In genomic region chr14:68513137-68513536, GRCh38 we compare ENCODE assay signal across 12 cellular contexts.
DNase-seq lines count a peak whose midpoint lies in the region; ATAC-seq and TF ChIP-seq lines count a peak whose summit lies in the region.
"Had no signal": no experiment of that assay in that cellular context is flagged by ENCODE, and none has a peak within 500 bp of the region (broad histone marks: within the 10 kb centered on the region; RNA-seq: fewer than 3 reads in every experiment).

No MANE protein-coding gene starts in this region.

- no peak overlapping the region for H2BK120ac ChIP-seq in neuronal stem cell (ENCODE audit: low read depth, low read length)

- no peaks in the 10 kb centered on the region for H4K20me1 ChIP-seq in DOHH2 (ENCODE audit: control insufficient read depth, insufficient read depth, low read depth, low read length)

- H2BK15ac ChIP-seq in neuronal stem cell (ENCODE audit: low read length) = no peak overlapping the region

- H3K4me3 Mint-ChIP-seq in MCF 10A (ENCODE audit: unreplicated experiment) (no peak overlapping the region), Caco-2 (ENCODE audit: unreplicated experiment) (no peak overlapping the region), chondrocyte (ENCODE audit: unreplicated experiment) (no peak overlapping the region)
- no peak overlapping the region for H3K4me3 Mint-ChIP-seq in activated naive CD4-positive, alpha-beta T cell treated with anti-CD3 and anti-CD28 coated beads, Interleukin-2, amount 10 ng/mL, durations not matched to agents 7 days and 5 days

- H3K9ac ChIP-seq in neuronal stem cell (ENCODE audit: low read depth, low read length, poor library complexity) = no peak overlapping the region

- no peak overlapping the region for H3K27ac Mint-ChIP-seq in MCF 10A (ENCODE audit: low read depth, unreplicated experiment)
- no peak overlapping the region for H3K27ac Mint-ChIP-seq in Caco-2 (ENCODE audit: unreplicated experiment)
- H3K27ac Mint-ChIP-seq in chondrocyte (ENCODE audit: unreplicated experiment) = no peak overlapping the region
- H3K27ac Mint-ChIP-seq in activated naive CD4-positive, alpha-beta T cell treated with anti-CD3 and anti-CD28 coated beads, Interleukin-2, amount 10 ng/mL, durations not matched to agents 7 days and 5 days = no peak overlapping the region

- no CpG with 5 or more reads among the region's 2 CpGs for WGBS in neuronal stem cell (ENCODE audit: extremely low coverage in 2 of 2, insufficient read length in 2 of 2, insufficient replicate concordance in 1 of 2), 2 donors

- peaks cover 17% of the 10 kb centered on the region for H3K4me1 Mint-ChIP-seq in MCF 10A (ENCODE audit: insufficient read depth, unreplicated experiment)
- H3K4me1 Mint-ChIP-seq in Caco-2 (ENCODE audit: low read depth, unreplicated experiment) = peaks cover 7% of the 10 kb centered on the region
- H3K4me1 Mint-ChIP-seq in chondrocyte (ENCODE audit: low read depth) = peaks cover 25% of the 10 kb centered on the region
- H3K4me1 Mint-ChIP-seq in activated naive CD4-positive, alpha-beta T cell treated with anti-CD3 and anti-CD28 coated beads, Interleukin-2, amount 10 ng/mL, durations not matched to agents 7 days and 5 days = peaks cover 19% of the 10 kb centered on the region

- no peaks in the 10 kb centered on the region for H3K27me3 Mint-ChIP-seq in MCF 10A (ENCODE audit: insufficient read depth, unreplicated experiment)
- no peaks in the 10 kb centered on the region for H3K27me3 Mint-ChIP-seq in Caco-2 (ENCODE audit: insufficient read depth, unreplicated experiment)
- no peaks in the 10 kb centered on the region for H3K27me3 Mint-ChIP-seq in chondrocyte (ENCODE audit: low read depth)
- H3K27me3 Mint-ChIP-seq in activated naive CD4-positive, alpha-beta T cell treated with anti-CD3 and anti-CD28 coated beads, Interleukin-2, amount 10 ng/mL, durations not matched to agents 7 days and 5 days = peaks cover 5% of the 10 kb centered on the region

- no peak overlapping the region for H3K23ac ChIP-seq in neuronal stem cell (ENCODE audit: low read depth, low read length, poor library complexity)

- BruUV-seq in MCF 10A (replicated peaks; lab: Mats Ljungman, UMichigan) = no TSS peak
- no TSS peak for BruUV-seq in Caco-2 (replicated peaks; lab: Mats Ljungman, UMichigan)

- H3K4me2 ChIP-seq in DOHH2 (ENCODE audit: low read length) = peak overlapping the region; percentile 54
- H3K4me2 ChIP-seq in neuronal stem cell (ENCODE audit: insufficient read depth, low read length, poor library complexity, severe bottlenecking) = no peak overlapping the region

- DNase-seq in MCF 10A (ENCODE audit: unreplicated experiment) = peak; percentile 27
- DNase-seq in neuronal stem cell (ENCODE audit: low spot score) = no peak
- no peak for DNase-seq in Caco-2
- DNase-seq in chondrocyte (ENCODE audit: low spot score) = no peak
- DNase-seq in SHP77 treated with DMSO at 0.1 percent for 48 hours (lab: John Stamatoyannopoulos, UW) = no peak
- DNase-seq in activated naive CD4-positive, alpha-beta T cell treated with anti-CD3 and anti-CD28 coated beads, Interleukin-2, amount 10 ng/mL, durations not matched to agents 7 days and 5 days = no peak
- DNase-seq: activated CD4-positive, alpha-beta T cell treated with anti-CD3 and anti-CD28 coated beads for 4 hours; activated naive CD4-positive, alpha-beta T cell treated with Interleukin-2 at 50 U/mL for 16 hours; KBM-7 had no signal

- H4K91ac ChIP-seq in neuronal stem cell (ENCODE audit: low read depth, low read length, poor library complexity) = no peak overlapping the region

- H3K9me2 ChIP-seq in DOHH2 (replicated peaks; ENCODE audit: control insufficient read depth, low read length) = no peaks in the 10 kb centered on the region

- no peak overlapping the region for H3K14ac ChIP-seq in neuronal stem cell (ENCODE audit: low read length)

- H3K27me3 ChIP-seq in DOHH2 (ENCODE audit: control insufficient read depth, low read length) (no peaks in the 10 kb centered on the region), neuronal stem cell (ENCODE audit: control insufficient read depth in 3 of 3, insufficient read depth in 3 of 3, low read depth in 1 of 3, low read length in 3 of 3) (no peaks in the 10 kb centered on the region), Caco-2 (replicated peaks; ENCODE audit: control insufficient read depth, insufficient read depth, low read length) (no peaks in the 10 kb centered on the region)

- no peak overlapping the region for H2AFZ ChIP-seq in neuronal stem cell (ENCODE audit: low read length)

- POLR2A ChIA-PET in MCF 10A (lab: Yijun Ruan, JAX) (interaction anchor here (1.1 to 1.3 kb wide), 2 partner anchors 34 to 280 kb away, joined by 5 to 8 read pairs; partner anchors contain the start of gene ZFP36L1), Caco-2 (lab: Charles Lee) (no interaction called here)

- peaks cover 33% of the 10 kb centered on the region for H3K4me1 ChIP-seq in DOHH2 (ENCODE audit: control insufficient read depth, low read length)
- peaks cover 7 to 17% of the 10 kb centered on the region in 2 donors for H3K4me1 ChIP-seq in neuronal stem cell (ENCODE audit: control insufficient read depth in 2 of 2, insufficient read depth in 1 of 2, low read depth in 1 of 2, low read length in 2 of 2)
- peaks cover 11% of the 10 kb centered on the region; the same call in 1 of the 2 replicates for H3K4me1 ChIP-seq in Caco-2

- H2AK5ac ChIP-seq in neuronal stem cell (ENCODE audit: low read depth, low read length) = peak overlapping the region; percentile 60

- ATAC-seq in HG03066 (IDR thresholded peaks at IDR 0.05; ENCODE audit: low read depth, unreplicated experiment) = peak; percentile 45

- H3K27ac ChIP-seq in DOHH2 (ENCODE audit: low read depth, low read length) (peak overlapping the region; percentile 62), neuronal stem cell (replicated peaks; ENCODE audit: low read length) (no peak overlapping the region)
- H3K27ac ChIP-seq: prostate gland had no signal

- H3K4me3 ChIP-seq in DOHH2 (ENCODE audit: low read length) (peak overlapping the region; percentile 37; the same call in 1 of the 2 replicates), neuronal stem cell (ENCODE audit: low read length in 2 of 2) (no peak overlapping the region), Caco-2 (ENCODE audit: low read depth, low read length) (no peak overlapping the region)
- H3K4me3 ChIP-seq: prostate gland had no signal

- no peak overlapping the region for H2BK12ac ChIP-seq in neuronal stem cell (ENCODE audit: low read length)

- H3K9me3 ChIP-seq in DOHH2 (ENCODE audit: control insufficient read depth, insufficient read depth, low read length) = no peaks in the 10 kb centered on the region
- peaks cover 0 to 11% of the 10 kb centered on the region in 2 donors for H3K9me3 ChIP-seq in neuronal stem cell (replicated peaks in 1 of 2; ENCODE audit: control insufficient read depth in 2 of 2, insufficient read depth in 1 of 2, low read depth in 1 of 2, low read length in 2 of 2)
- no peaks in the 10 kb centered on the region for H3K9me3 ChIP-seq in Caco-2
- H3K9me3 ChIP-seq: prostate gland had no signal

- no peaks in the 10 kb centered on the region; the same call in 1 of the 2 replicates for H3F3A ChIP-seq in DOHH2 (ENCODE audit: control insufficient read depth, insufficient read depth)

- no peak overlapping the region for H2BK5ac ChIP-seq in neuronal stem cell (ENCODE audit: low read length)

- intact Hi-C loops in MCF 10A (cut with micrococcal nuclease) (no loop called here), Caco-2 (cut with micrococcal nuclease; ENCODE audit: unreplicated experiment) (no loop called here)

- H3K9me3 Mint-ChIP-seq in MCF 10A (ENCODE audit: unreplicated experiment) (no peaks in the 10 kb centered on the region), Caco-2 (ENCODE audit: unreplicated experiment) (no peaks in the 10 kb centered on the region), chondrocyte (ENCODE audit: low read depth) (no peaks in the 10 kb centered on the region)
- no peaks in the 10 kb centered on the region for H3K9me3 Mint-ChIP-seq in activated naive CD4-positive, alpha-beta T cell treated with anti-CD3 and anti-CD28 coated beads, Interleukin-2, amount 10 ng/mL, durations not matched to agents 7 days and 5 days

- no peaks in the 10 kb centered on the region for H3K36me3 ChIP-seq in DOHH2 (ENCODE audit: control insufficient read depth, low read length)
- no peaks in the 10 kb centered on the region for H3K36me3 ChIP-seq in neuronal stem cell (replicated peaks in 1 of 2; ENCODE audit: control insufficient read depth in 2 of 2, insufficient read depth in 2 of 2, low read length in 2 of 2)
- no peaks in the 10 kb centered on the region for H3K36me3 ChIP-seq in Caco-2 (ENCODE audit: control insufficient read depth, insufficient read depth, low read length)
- H3K36me3 ChIP-seq: prostate gland had no signal

- H3K36me3 Mint-ChIP-seq in MCF 10A (ENCODE audit: insufficient read depth, unreplicated experiment) = no peaks in the 10 kb centered on the region
- H3K36me3 Mint-ChIP-seq in Caco-2 (ENCODE audit: insufficient read depth, unreplicated experiment) = no peaks in the 10 kb centered on the region
- no peaks in the 10 kb centered on the region for H3K36me3 Mint-ChIP-seq in chondrocyte (ENCODE audit: low read depth)
- H3K36me3 Mint-ChIP-seq in activated naive CD4-positive, alpha-beta T cell treated with anti-CD3 and anti-CD28 coated beads, Interleukin-2, amount 10 ng/mL, durations not matched to agents 7 days and 5 days = no peaks in the 10 kb centered on the region

- TF ChIP-seq CTCF in DOHH2 (IDR thresholded peaks at IDR 0.05; ENCODE audit: low read depth, low read length, poor library complexity, severe bottlenecking) (no peak), MCF 10A (IDR thresholded peaks at IDR 0.05; ENCODE audit: unreplicated experiment) (no peak), Caco-2 (IDR thresholded peaks at IDR 0.05; ENCODE audit: insufficient read depth in 1 of 2, low read depth in 1 of 2, low read length in 1 of 2, severe bottlenecking in 1 of 2, unreplicated experiment in 1 of 2) (no peak), chondrocyte (IDR thresholded peaks at IDR 0.05) (no peak)

- H3K4ac ChIP-seq in neuronal stem cell (ENCODE audit: low read length) = no peak overlapping the region

- peak overlapping the region; percentile 20 for H3K18ac ChIP-seq in neuronal stem cell (ENCODE audit: low read length)

- no peak overlapping the region for H4K8ac ChIP-seq in neuronal stem cell (ENCODE audit: low read depth, low read length)

- no peaks in the 10 kb centered on the region for H3K79me1 ChIP-seq in neuronal stem cell (ENCODE audit: low read depth, low read length)

- CTCF ChIA-PET in MCF 10A (lab: Yijun Ruan, JAX) = interaction anchor here (0.6 to 1.0 kb wide), 2 partner anchors 25 to 191 kb away, joined by 3 read pairs; no protein-coding TSS in a partner anchor
- CTCF ChIA-PET in Caco-2 (lab: Charles Lee) = no interaction called here
- CTCF ChIA-PET in activated naive CD4-positive, alpha-beta T cell treated with anti-CD3 and anti-CD28 coated beads, Interleukin-2, amount 10 ng/mL, durations not matched to agents 7 days and 5 days (lab: Charles Lee) = interaction anchor here (1.0 kb wide), 1 partner anchor 185 kb away, joined by 3 read pairs; no protein-coding TSS in a partner anchor

- H3K79me2 ChIP-seq in DOHH2 (ENCODE audit: control insufficient read depth, low read length) = no peaks in the 10 kb centered on the region
